In genomic region chr9:71690058-71690691, GRCh38 we compare ENCODE assay signal across 13 cellular contexts.
DNase-seq lines count a peak whose midpoint lies in the region; ATAC-seq lines count a peak whose summit lies in the region.
"Had no signal": no experiment of that assay in that cellular context is flagged by ENCODE, and none has a peak within 500 bp of the region (broad histone marks: within the 10 kb centered on the region; RNA-seq: fewer than 3 reads in every experiment).

No MANE protein-coding gene starts in this region.

- H3K27ac ChIP-seq in right cardiac atrium (ENCODE audit: low read length) (no peak overlapping the region), substantia nigra (ENCODE audit: low read depth, low read length, poor library complexity, severe bottlenecking) (no peak overlapping the region)
- H3K27ac ChIP-seq: ascending aorta had no signal

- H3K27me3 ChIP-seq in adipocyte (replicated peaks; ENCODE audit: control insufficient read depth, insufficient read depth, low read length) (no peaks in the 10 kb centered on the region), right cardiac atrium (ENCODE audit: control insufficient read depth, insufficient read depth) (no peaks in the 10 kb centered on the region)
- H3K27me3 ChIP-seq: ascending aorta, heart left ventricle had no signal

- DNase-seq in CD1c-positive myeloid dendritic cell (ENCODE audit: extremely low spot score): peak; percentile 16
- DNase-seq in HCEC 1CT: peak; percentile 45
- peak; percentile 43 for DNase-seq in adipocyte (ENCODE audit: low read depth)
- peak; percentile 73 for DNase-seq in iris pigment epithelial cell (ENCODE audit: low read depth)
- no peak for DNase-seq in NOMO-1 treated with DMSO at 0.1 percent for 48 hours (lab: John Stamatoyannopoulos, UW; ENCODE audit: unreplicated experiment)
- DNase-seq in right cardiac atrium: no peak
- DNase-seq in SW 1271 (lab: John Stamatoyannopoulos, UW): no peak
- no peak for DNase-seq in substantia nigra (lab: John Stamatoyannopoulos, UW)
- DNase-seq: H9, heart left ventricle, NCI-H187, NCI-H524 had no signal

- peaks cover 19% of the 10 kb centered on the region for H3K4me1 ChIP-seq in adipocyte (ENCODE audit: control insufficient read depth, insufficient read depth, low read length)
- H3K4me1 ChIP-seq in right cardiac atrium (ENCODE audit: control insufficient read depth, insufficient read depth, low read length): no peaks in the 10 kb centered on the region
- H3K4me1 ChIP-seq: ascending aorta had no signal

- H3K4me3 ChIP-seq in adipocyte (ENCODE audit: low read length) (no peak overlapping the region), right cardiac atrium (ENCODE audit: low read length) (no peak overlapping the region)
- H3K4me3 ChIP-seq: ascending aorta, heart left ventricle had no signal

- intact Hi-C loops in right cardiac atrium (cut with DNase I): no loop called here

- H3K9me3 ChIP-seq in adipocyte (ENCODE audit: control insufficient read depth, low read length) (no peaks in the 10 kb centered on the region), right cardiac atrium (ENCODE audit: control insufficient read depth, low read length) (no peaks in the 10 kb centered on the region)
- H3K9me3 ChIP-seq: ascending aorta, heart left ventricle had no signal

- 86% methylated on average over 10 of the region's 10 CpGs for WGBS in right cardiac atrium

- peaks cover 70% of the 10 kb centered on the region for H3K36me3 ChIP-seq in adipocyte (ENCODE audit: control insufficient read depth, insufficient read depth, low read length, severe bottlenecking)

- ATAC-seq in right cardiac atrium: no peak
- ATAC-seq: heart left ventricle had no signal

- H3K9ac ChIP-seq in adipocyte (ENCODE audit: low read length): no peak overlapping the region

Comparison
In these comparisons a context has a peak if more than half of its experiments do, and no peak if none do; other contexts are left out.
1. DNase-seq: peak in CD1c-positive myeloid dendritic cell (single experiment), HCEC 1CT (single experiment), adipocyte (single experiment) and iris pigment epithelial cell (single experiment); none in NOMO-1 treated with DMSO at 0.1 percent for 48 hours (single experiment), right cardiac atrium (0 of 3), SW 1271 (0 of 2) and substantia nigra (0 of 49).